ENCODE assay signal across 8 cellular contexts in genomic region chr12:70590051-70590450, GRCh38. TPM values are rescaled to one million over a fixed set of nuclear protein-coding genes. Genes with fewer than 3 reads are reported as not detected.
DNase-seq lines count a peak whose midpoint lies in the region; ATAC-seq and TF ChIP-seq lines count a peak whose summit lies in the region.

No MANE protein-coding gene starts in this region.

- no peaks in the 10 kb centered on the region for H3K36me3 Mint-ChIP-seq in stimulated activated effector memory CD8-positive, alpha-beta T cell treated with anti-CD3 and anti-CD28 coated beads, Interleukin-12 subunit alpha, Interleukin-12 subunit beta, amount 100 ng/mL, for 72 hours

- peaks cover 36% of the 10 kb centered on the region for H3K36me3 ChIP-seq in BE2C

- ATAC-seq in GM18909 (IDR thresholded peaks at IDR 0.05; ENCODE audit: poor library complexity, unreplicated experiment) (peak; percentile 84), HG03342 (IDR thresholded peaks at IDR 0.05; ENCODE audit: unreplicated experiment) (peak; percentile 97)
- ATAC-seq in stimulated activated effector memory CD8-positive, alpha-beta T cell treated with anti-CD3 and anti-CD28 coated beads, Interleukin-12 subunit alpha, Interleukin-12 subunit beta, amount 100 ng/mL, for 72 hours: peak; percentile 69

- H3K4me1 Mint-ChIP-seq in stimulated activated effector memory CD8-positive, alpha-beta T cell treated with anti-CD3 and anti-CD28 coated beads, Interleukin-12 subunit alpha, Interleukin-12 subunit beta, amount 100 ng/mL, for 72 hours: no peaks in the 10 kb centered on the region

- H3K9me3 ChIP-seq in BE2C: no peaks in the 10 kb centered on the region; the same call in 1 of the 2 replicates

- H3K4me3 ChIP-seq in BE2C (ENCODE audit: low read depth, low read length): no peak overlapping the region
- no peak overlapping the region for H3K4me3 ChIP-seq in epithelial cell of esophagus (ENCODE audit: low read length)

- H3K4me3 Mint-ChIP-seq in stimulated activated effector memory CD8-positive, alpha-beta T cell treated with anti-CD3 and anti-CD28 coated beads, Interleukin-12 subunit alpha, Interleukin-12 subunit beta, amount 100 ng/mL, for 72 hours: no peak overlapping the region

- peaks cover 3% of the 10 kb centered on the region for H3K9me3 Mint-ChIP-seq in stimulated activated effector memory CD8-positive, alpha-beta T cell treated with anti-CD3 and anti-CD28 coated beads, Interleukin-12 subunit alpha, Interleukin-12 subunit beta, amount 100 ng/mL, for 72 hours

- H3K27me3 ChIP-seq in BE2C: no peaks in the 10 kb centered on the region

- H3K27ac Mint-ChIP-seq in stimulated activated effector memory CD8-positive, alpha-beta T cell treated with anti-CD3 and anti-CD28 coated beads, Interleukin-12 subunit alpha, Interleukin-12 subunit beta, amount 100 ng/mL, for 72 hours: no peak overlapping the region

- no peaks in the 10 kb centered on the region for H3K4me1 ChIP-seq in BE2C

- TF ChIP-seq CTCF in BE2C (IDR thresholded peaks at IDR 0.05; ENCODE audit: low read depth, low read length) (peak; percentile 86), epithelial cell of esophagus (IDR thresholded peaks at IDR 0.05; ENCODE audit: insufficient read depth, low read depth, low read length, missing control alignments) (peak; percentile 95)

- DNase-seq in BE2C: peak; percentile 76
- DNase-seq in NCI-H345 treated with DMSO at 0.1 percent for 48 hours (lab: John Stamatoyannopoulos, UW; ENCODE audit: unreplicated experiment): peak; percentile 54
- peak; percentile 72 for DNase-seq in activated CD8-positive, alpha-beta memory T cell treated with anti-CD3 and anti-CD28 coated beads for 24 hours
- peak; percentile 83 for DNase-seq in epithelial cell of esophagus (ENCODE audit: low read depth)
- peak; percentile 79 for DNase-seq in myocyte (ENCODE audit: low read depth)
- DNase-seq in stimulated activated effector memory CD8-positive, alpha-beta T cell treated with anti-CD3 and anti-CD28 coated beads, Interleukin-12 subunit alpha, Interleukin-12 subunit beta, amount 100 ng/mL, for 72 hours (ENCODE audit: low spot score in 2 of 2): peak; percentile 20 to 71

RNA-seq across cellular contexts. Expression of gene PTPRB, which starts 47.2 kb away (rescaled TPM):
- polyA plus RNA-seq in BE2C (2012; ENCODE audit: insufficient read depth, insufficient read length, low read depth): 2.2 TPM
- 2.0 and 2.3 TPM in 2 replicates for total RNA-seq in myocyte
- polyA plus RNA-seq in myocyte (2012): 2.9 TPM
